Comparison of ENCODE assay signal across 1 cellular context in genomic region chr19:18362934-18363542, GRCh38.
TF ChIP-seq lines count a peak whose summit lies in the region.

No MANE protein-coding gene starts in this region.

TF ChIP-seq in K562, 482 proteins besides CTCF, POLR2A, EP300 and RAD21 (continued from another document and continues in another):
- TF ChIP-seq ZBTB34 (CRISPR knock-in tag; IDR thresholded peaks at IDR 0.05): no peak
- no peak for TF ChIP-seq ZNF512 (tag; IDR thresholded peaks at IDR 0.05)
- no peak for TF ChIP-seq KHSRP (IDR thresholded peaks at IDR 0.05)
- no peak for TF ChIP-seq ZNF717 (CRISPR knock-in tag; IDR thresholded peaks at IDR 0.05)
- TF ChIP-seq CHD4 (IDR thresholded peaks at IDR 0.05; ENCODE audit: insufficient read depth, insufficient replicate concordance, low read depth, low read length, poor library complexity, severe bottlenecking): no peak
- TF ChIP-seq CTCFL (IDR thresholded peaks at IDR 0.05; ENCODE audit: borderline replicate concordance, insufficient read depth, low read depth, low read length, poor library complexity, severe bottlenecking): no peak
- no peak for TF ChIP-seq NFIC (IDR thresholded peaks at IDR 0.05)
- no peak for TF ChIP-seq ZNF280B (CRISPR knock-in tag; IDR thresholded peaks at IDR 0.05)
- no peak for TF ChIP-seq NR2F6 (CRISPR knock-in tag; IDR thresholded peaks at IDR 0.05)
- no peak for TF ChIP-seq PRPF4 (IDR thresholded peaks at IDR 0.05; ENCODE audit: insufficient read depth, low read depth, low read length, poor library complexity, severe bottlenecking)
- no peak for TF ChIP-seq STAT5B (CRISPR knock-in tag; IDR thresholded peaks at IDR 0.05)
- TF ChIP-seq HDAC8 (tag; IDR thresholded peaks at IDR 0.05): peak; percentile 66; the same call in 1 of the 2 replicates
- no peak for TF ChIP-seq RFX7 (CRISPR knock-in tag; IDR thresholded peaks at IDR 0.05)
- no peak for TF ChIP-seq DEAF1 (CRISPR knock-in tag; IDR thresholded peaks at IDR 0.05)
- TF ChIP-seq PHB (CRISPR knock-in tag; IDR thresholded peaks at IDR 0.05): no peak
- TF ChIP-seq XRCC3 (IDR thresholded peaks at IDR 0.05): no peak
- TF ChIP-seq POLR2G (IDR thresholded peaks at IDR 0.05; ENCODE audit: low read depth, low read length): 0 out of 2 replicates have a peak, but pooled peaks have one; percentile 27
- no peak for TF ChIP-seq TCFL5 (CRISPR knock-in tag; conservative IDR thresholded peaks at IDR 0.05)
- 0 out of 2 replicates have a peak, but pooled peaks have one; percentile 14 for TF ChIP-seq ZNF175 (CRISPR knock-in tag; IDR thresholded peaks at IDR 0.05; ENCODE audit: low read depth)
- TF ChIP-seq E2F4 (CRISPR knock-in tag; IDR thresholded peaks at IDR 0.05; ENCODE audit: low read depth): no peak
- TF ChIP-seq CSDE1 (IDR thresholded peaks at IDR 0.05): no peak
- no peak for TF ChIP-seq NR4A1 (CRISPR knock-in tag; IDR thresholded peaks at IDR 0.05)
- TF ChIP-seq NR4A1 (tag; IDR thresholded peaks at IDR 0.05): peak; percentile 52; the same call in 1 of the 2 replicates
- TF ChIP-seq ZNF318 (IDR thresholded peaks at IDR 0.05; ENCODE audit: borderline replicate concordance in 1 of 2, low read depth in 1 of 2): no peak
- TF ChIP-seq ARID3B (CRISPR knock-in tag; IDR thresholded peaks at IDR 0.05; ENCODE audit: borderline replicate concordance): no peak
- TF ChIP-seq ARID4B (CRISPR knock-in tag; IDR thresholded peaks at IDR 0.05): 0 out of 2 replicates have a peak, but pooled peaks have one; percentile 16
- no peak for TF ChIP-seq SMAD1 (IDR thresholded peaks at IDR 0.05; ENCODE audit: low read depth, low read length, partially characterized antibody)
- 0 out of 2 replicates have a peak, but pooled peaks have one; percentile 25 for TF ChIP-seq ZNF668 (CRISPR knock-in tag; IDR thresholded peaks at IDR 0.05)
- no peak for TF ChIP-seq CEBPG (CRISPR knock-in tag; IDR thresholded peaks at IDR 0.05)
- TF ChIP-seq CEBPG (tag; conservative IDR thresholded peaks at IDR 0.05 in 1 of 2, IDR thresholded peaks at IDR 0.05 in 1 of 2): no peak
- TF ChIP-seq WHSC1 (IDR thresholded peaks at IDR 0.05; ENCODE audit: low read length): no peak
- no peak for TF ChIP-seq FUS (optimal IDR thresholded peaks at IDR 0.05; ENCODE audit: low read depth, low read length)
- peak in 1 of 2 experiments; percentile 40; a peak in 1 of 4 replicates for TF ChIP-seq HDAC1 (IDR thresholded peaks at IDR 0.05)
